In the genomic region with DNA sequence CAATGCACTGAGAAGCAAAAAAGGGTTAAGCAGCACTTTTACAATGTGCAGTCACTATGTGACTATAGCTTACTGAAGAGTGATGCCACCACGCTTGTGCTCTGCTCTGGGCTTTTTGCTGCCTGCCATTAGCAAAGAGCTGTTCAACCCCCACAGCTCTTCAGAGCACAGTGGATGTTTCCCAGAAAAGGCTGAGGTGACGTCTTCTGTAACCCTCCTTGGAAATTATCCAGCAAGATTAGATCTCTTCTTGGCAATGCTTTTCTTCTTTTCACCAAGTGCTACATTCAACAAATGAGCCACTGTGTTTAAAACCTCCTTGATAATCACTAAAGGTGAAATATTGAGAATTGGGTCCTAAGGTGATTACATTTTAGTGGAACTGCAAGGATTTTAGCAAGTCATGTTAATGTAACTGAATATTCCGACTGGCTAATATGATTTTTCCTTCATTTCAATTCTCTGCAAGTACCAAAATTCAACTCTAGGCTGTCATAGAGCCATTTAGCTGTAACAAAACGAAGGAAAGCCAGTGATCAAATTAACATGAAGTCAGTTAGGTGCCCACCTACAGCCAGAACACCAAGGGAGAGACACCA, we compare ENCODE assay signal across 13 cellular contexts. TPM values are rescaled to one million over a fixed set of nuclear protein-coding genes. Genes with fewer than 3 reads are reported as not detected.
A peak's percentile ranks its signal among the peaks of the same experiment; 100 is the strongest.
DNase-seq lines count a peak whose midpoint lies in the region; ATAC-seq and TF ChIP-seq lines count a peak whose summit lies in the region.
"Had no signal": no experiment of that assay in that cellular context is flagged by ENCODE, and none has a peak within 500 bp of the region (broad histone marks: within the 10 kb centered on the region; RNA-seq: fewer than 3 reads in every experiment).

No MANE protein-coding gene starts in this region.

- DNase-seq in AG10803 (ENCODE audit: low read depth) (peak; percentile 36), HEK293T (ENCODE audit: extremely low spot score) (peak; percentile 23), iris pigment epithelial cell (ENCODE audit: low read depth) (peak; percentile 91), ecto neural progenitor cell (ENCODE audit: low spot score) (no peak)
- no peak for DNase-seq in activated T-helper 1 cell treated with anti-CD3 and anti-CD28 coated beads, Interleukin-12 subunit alpha, Interleukin-12 subunit beta, Interleukin-2, Interleukin-4 antibody, amounts not matched to agents 30 ng/mL and 10 ng/mL and 1 ng/mL, durations not matched to agents 14 hours and 24 hours and 36 hours (ENCODE audit: low spot score)
- no peak for DNase-seq in stimulated activated CD4-positive, alpha-beta T cell treated with anti-CD3 and anti-CD28 coated beads, Interleukin-2, amount 100 ng/mL, for 48 hours
- DNase-seq in activated effector memory CD4-positive, alpha-beta T cell treated with anti-CD3 and anti-CD28 coated beads, Interleukin-2, amount 50 U/mL, for 16 hours: no peak
- DNase-seq: activated T-cell treated with anti-CD3 and anti-CD28 coated beads for 4 hours; hypothalamus; stimulated activated CD4-positive, alpha-beta T cell treated with anti-CD3 and anti-CD28 coated beads, Interleukin-12 subunit alpha, Interleukin-12 subunit beta, amount 100 ng/mL, for 4 hours; stimulated activated naive CD8-positive, alpha-beta T cell treated with anti-CD3 and anti-CD28 coated beads, Interleukin-15, Interleukin-2, amounts not matched to agents 100 U/mL and 50 U/mL, for 24 hours had no signal

- no peak overlapping the region for H3K4me3 ChIP-seq in AG10803 (ENCODE audit: low read length)

- H3K36me3 Mint-ChIP-seq in activated T-helper 1 cell treated with anti-CD3 and anti-CD28 coated beads, Interleukin-12 subunit alpha, Interleukin-12 subunit beta, Interleukin-2, Interleukin-4 antibody, amounts not matched to agents 30 ng/mL and 10 ng/mL and 1 ng/mL, durations not matched to agents 14 hours and 24 hours and 36 hours (ENCODE audit: low read depth): peaks cover 21% of the 10 kb centered on the region

- intact Hi-C loops in activated T-helper 1 cell treated with anti-CD3 and anti-CD28 coated beads, Interleukin-12 subunit alpha, Interleukin-12 subunit beta, Interleukin-2, Interleukin-4 antibody, amounts not matched to agents 30 ng/mL and 10 ng/mL and 1 ng/mL, durations not matched to agents 14 hours and 24 hours and 36 hours (cut with micrococcal nuclease): no loop called here

- peaks cover 74% of the 10 kb centered on the region for H3K4me1 Mint-ChIP-seq in activated T-helper 1 cell treated with anti-CD3 and anti-CD28 coated beads, Interleukin-12 subunit alpha, Interleukin-12 subunit beta, Interleukin-2, Interleukin-4 antibody, amounts not matched to agents 30 ng/mL and 10 ng/mL and 1 ng/mL, durations not matched to agents 14 hours and 24 hours and 36 hours (ENCODE audit: low read depth)

- ATAC-seq in HG02763 (IDR thresholded peaks at IDR 0.05; ENCODE audit: unreplicated experiment): no peak
- ATAC-seq: stimulated activated naive CD8-positive, alpha-beta T cell treated with anti-CD3 and anti-CD28 coated beads, Interleukin-15, Interleukin-2, amounts not matched to agents 100 U/mL and 50 U/mL, for 24 hours had no signal

- H3K9me3 Mint-ChIP-seq in activated T-helper 1 cell treated with anti-CD3 and anti-CD28 coated beads, Interleukin-12 subunit alpha, Interleukin-12 subunit beta, Interleukin-2, Interleukin-4 antibody, amounts not matched to agents 30 ng/mL and 10 ng/mL and 1 ng/mL, durations not matched to agents 14 hours and 24 hours and 36 hours: no peaks in the 10 kb centered on the region
- H3K9me3 Mint-ChIP-seq: dendritic cell treated with granulocyte-macrophage colony-stimulating factor and Interleukin-4, amounts not matched to agents 40 ng/mL and 50 ng/mL, for 4 days had no signal

- H3K27ac Mint-ChIP-seq in activated T-helper 1 cell treated with anti-CD3 and anti-CD28 coated beads, Interleukin-12 subunit alpha, Interleukin-12 subunit beta, Interleukin-2, Interleukin-4 antibody, amounts not matched to agents 30 ng/mL and 10 ng/mL and 1 ng/mL, durations not matched to agents 14 hours and 24 hours and 36 hours: peak overlapping the region; percentile 46
- H3K27ac Mint-ChIP-seq: dendritic cell treated with granulocyte-macrophage colony-stimulating factor and Interleukin-4, amounts not matched to agents 40 ng/mL and 50 ng/mL, for 4 days had no signal

- POLR2A ChIA-PET in HEK293T (lab: Yijun Ruan, JAX): interaction anchor here (1.4 kb wide), 1 partner anchor 8 kb away, joined by 3 read pairs; no protein-coding TSS in a partner anchor

- CTCF ChIA-PET in HEK293T (lab: Yijun Ruan, JAX): interaction anchor here (1.2 kb wide), 1 partner anchor 11 kb away, joined by 4 read pairs; no protein-coding TSS in a partner anchor

- H3K27me3 Mint-ChIP-seq in activated T-helper 1 cell treated with anti-CD3 and anti-CD28 coated beads, Interleukin-12 subunit alpha, Interleukin-12 subunit beta, Interleukin-2, Interleukin-4 antibody, amounts not matched to agents 30 ng/mL and 10 ng/mL and 1 ng/mL, durations not matched to agents 14 hours and 24 hours and 36 hours (ENCODE audit: insufficient read depth): no peaks in the 10 kb centered on the region
- H3K27me3 Mint-ChIP-seq: dendritic cell treated with granulocyte-macrophage colony-stimulating factor and Interleukin-4, amounts not matched to agents 40 ng/mL and 50 ng/mL, for 4 days had no signal

- no peak for TF ChIP-seq CTCF in AG10803 (conservative IDR thresholded peaks at IDR 0.05; ENCODE audit: low read length)

- no peak overlapping the region for H3K4me3 Mint-ChIP-seq in activated T-helper 1 cell treated with anti-CD3 and anti-CD28 coated beads, Interleukin-12 subunit alpha, Interleukin-12 subunit beta, Interleukin-2, Interleukin-4 antibody, amounts not matched to agents 30 ng/mL and 10 ng/mL and 1 ng/mL, durations not matched to agents 14 hours and 24 hours and 36 hours
- H3K4me3 Mint-ChIP-seq: dendritic cell treated with granulocyte-macrophage colony-stimulating factor and Interleukin-4, amounts not matched to agents 40 ng/mL and 50 ng/mL, for 4 days had no signal

TF ChIP-seq in HEK293T, 16 proteins besides CTCF, POLR2A, EP300 and RAD21:
- no peak for TF ChIP-seq FOXA1 (IDR thresholded peaks at IDR 0.05)
- TF ChIP-seq, protein P1, sequence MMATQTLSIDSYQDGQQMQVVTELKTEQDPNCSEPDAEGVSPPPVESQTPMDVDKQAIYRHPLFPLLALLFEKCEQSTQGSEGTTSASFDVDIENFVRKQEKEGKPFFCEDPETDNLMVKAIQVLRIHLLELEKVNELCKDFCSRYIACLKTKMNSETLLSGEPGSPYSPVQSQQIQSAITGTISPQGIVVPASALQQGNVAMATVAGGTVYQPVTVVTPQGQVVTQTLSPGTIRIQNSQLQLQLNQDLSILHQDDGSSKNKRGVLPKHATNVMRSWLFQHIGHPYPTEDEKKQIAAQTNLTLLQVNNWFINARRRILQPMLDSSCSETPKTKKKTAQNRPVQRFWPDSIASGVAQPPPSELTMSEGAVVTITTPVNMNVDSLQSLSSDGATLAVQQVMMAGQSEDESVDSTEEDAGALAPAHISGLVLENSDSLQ (IDR thresholded peaks at IDR 0.05): no peak
- TF ChIP-seq NFRKB (IDR thresholded peaks at IDR 0.05): no peak
- no peak for TF ChIP-seq HDGF (IDR thresholded peaks at IDR 0.05; ENCODE audit: borderline replicate concordance)
- TF ChIP-seq ELF4 (IDR thresholded peaks at IDR 0.05): no peak
- no peak for TF ChIP-seq ARNT (IDR thresholded peaks at IDR 0.05)
- no peak for TF ChIP-seq SUZ12 (IDR thresholded peaks at IDR 0.05)
- no peak for TF ChIP-seq BHLHE40 (IDR thresholded peaks at IDR 0.05; ENCODE audit: borderline replicate concordance)
- no peak for TF ChIP-seq L3MBTL2 (conservative IDR thresholded peaks at IDR 0.05)
- no peak for TF ChIP-seq CTBP1 (IDR thresholded peaks at IDR 0.05; ENCODE audit: borderline replicate concordance)
- TF ChIP-seq ZNF384 (IDR thresholded peaks at IDR 0.05): no peak
- TF ChIP-seq TARDBP (IDR thresholded peaks at IDR 0.05): no peak
- no peak for TF ChIP-seq LEF1 (IDR thresholded peaks at IDR 0.05; ENCODE audit: borderline replicate concordance)
- no peak for TF ChIP-seq FOXM1 (IDR thresholded peaks at IDR 0.05; ENCODE audit: borderline replicate concordance)
- TF ChIP-seq SP1 (IDR thresholded peaks at IDR 0.05): no peak
- TF ChIP-seq FOXK2 (IDR thresholded peaks at IDR 0.05): no peak

RNA-seq across cellular contexts. Expression of a gene that starts 34.9 kb away (rescaled TPM):
- 121 and 131 TPM in 2 replicates for total RNA-seq in activated T-helper 1 cell treated with anti-CD3 and anti-CD28 coated beads, Interleukin-12 subunit alpha, Interleukin-12 subunit beta, Interleukin-2, Interleukin-4 antibody, amounts not matched to agents 30 ng/mL and 10 ng/mL and 1 ng/mL, durations not matched to agents 14 hours and 24 hours and 36 hours

Comparison
In these comparisons a context has a peak if more than half of its experiments do, and no peak if none do; other contexts are left out.
1. DNase-seq: peak in AG10803 (single experiment), HEK293T (single experiment) and iris pigment epithelial cell (single experiment); none in activated T-helper 1 cell treated with anti-CD3 and anti-CD28 coated beads, Interleukin-12 subunit alpha, Interleukin-12 subunit beta, Interleukin-2, Interleukin-4 antibody, amounts not matched to agents 30 ng/mL and 10 ng/mL and 1 ng/mL, durations not matched to agents 14 hours and 24 hours and 36 hours (single experiment), stimulated activated CD4-positive, alpha-beta T cell treated with anti-CD3 and anti-CD28 coated beads, Interleukin-2, amount 100 ng/mL, for 48 hours (0 of 2), ecto neural progenitor cell (single experiment) and activated effector memory CD4-positive, alpha-beta T cell treated with anti-CD3 and anti-CD28 coated beads, Interleukin-2, amount 50 U/mL, for 16 hours (single experiment).